ENCODE assay signal across 9 cellular contexts in genomic region chr9:98775831-98776441, GRCh38. TPM values are rescaled to one million over a fixed set of nuclear protein-coding genes. Genes with fewer than 3 reads are reported as not detected.
A peak's percentile ranks its signal among the peaks of the same experiment; 100 is the strongest.
DNase-seq lines count a peak whose midpoint lies in the region; ATAC-seq and TF ChIP-seq lines count a peak whose summit lies in the region.
"Had no signal": no experiment of that assay in that cellular context is flagged by ENCODE, and none has a peak within 500 bp of the region (broad histone marks: within the 10 kb centered on the region; RNA-seq: fewer than 3 reads in every experiment).

No MANE protein-coding gene starts in this region.

- H3K4me3 ChIP-seq in coronary artery (no peak overlapping the region), lung (no peak overlapping the region)

- WGBS in lung, 2 donors, result 42 to 48% methylated on average over 8 of the region's 8 CpGs

- H3K4me1 ChIP-seq in lung (ENCODE audit: control insufficient read depth in 2 of 2, insufficient read depth in 2 of 2, low read length in 2 of 2), result no peaks in the 10 kb centered on the region

- no peak overlapping the region for H3K27ac ChIP-seq in coronary artery
- H3K27ac ChIP-seq in lung (ENCODE audit: low read depth in 1 of 2, low read length in 1 of 2), result no peak overlapping the region

- ATAC-seq in lung (ENCODE audit: insufficient read depth, low FRiP score) (no peak), GM19395 (IDR thresholded peaks at IDR 0.05; ENCODE audit: unreplicated experiment) (no peak), GM18867 (IDR thresholded peaks at IDR 0.05; ENCODE audit: unreplicated experiment) (no peak)
- ATAC-seq: CD8-positive, alpha-beta T cell had no signal

- TF ChIP-seq CTCF in coronary artery (IDR thresholded peaks at IDR 0.05), result peak; percentile 49
- TF ChIP-seq CTCF in lung (IDR thresholded peaks at IDR 0.05; ENCODE audit: control extremely low read depth, extremely low read depth), result peak; percentile 36

- H3K9me3 ChIP-seq in lung (ENCODE audit: control insufficient read depth in 2 of 2, insufficient read depth in 1 of 2, low read length in 1 of 2), result no peaks in the 10 kb centered on the region

- no peaks in the 10 kb centered on the region for H3K27me3 ChIP-seq in lung (ENCODE audit: control insufficient read depth, insufficient read depth)

- DNase-seq in NCI-H2196 (lab: John Stamatoyannopoulos, UW; ENCODE audit: unreplicated experiment) (peak; percentile 34), NCI-H2196 treated with DMSO at 0.1 percent for 48 hours (lab: John Stamatoyannopoulos, UW; ENCODE audit: unreplicated experiment) (no peak), HUDEP-2 (lab: John Stamatoyannopoulos, UW; ENCODE audit: unreplicated experiment in 76 of 76) (peak in 39 of 76 experiments; percentile 2 to 61 (median 34)), RKO (ENCODE audit: low spot score) (peak; percentile 59), coronary artery (ENCODE audit: low spot score) (no peak), lung (ENCODE audit: low spot score) (no peak)

- peaks cover 6 to 22% of the 10 kb centered on the region in 2 donors for H3K36me3 ChIP-seq in lung (ENCODE audit: control insufficient read depth in 2 of 2, insufficient read depth in 2 of 2, low read length in 2 of 2)

RNA-seq across cellular contexts. Expression of gene ANKS6, which starts 20.4 kb away (rescaled TPM):
- 10 to 100 TPM; 25.8 to 35.5 TPM for total RNA-seq in lung
- polyA plus RNA-seq in lung, result 10 to 100 TPM; 16.7 to 24.2 TPM

RNA-seq across cellular contexts. Expression of gene GALNT12, which starts 31.5 kb away (rescaled TPM):
- 10 to 100 TPM; 26.3 to 35.0 TPM for total RNA-seq in lung
- 10 to 100 TPM in 1 of 2 donors, 1 to 10 TPM in 1; 7.9 to 13.9 TPM for polyA plus RNA-seq in lung

Comparison
In these comparisons a context has a peak if more than half of its experiments do, and no peak if none do; other contexts are left out.
1. DNase-seq: peak in NCI-H2196 (single experiment), HUDEP-2 (39 of 76) and RKO (single experiment); none in NCI-H2196 treated with DMSO at 0.1 percent for 48 hours (single experiment), coronary artery (single experiment) and lung (single experiment).